In genomic region chr4:102799816-102800215, GRCh38 we compare ENCODE assay signal across 17 cellular contexts.
"Had no signal": no experiment of that assay in that cellular context is flagged by ENCODE, and none has a peak within 500 bp of the region (broad histone marks: within the 10 kb centered on the region; RNA-seq: fewer than 3 reads in every experiment).

No MANE protein-coding gene starts in this region.

- H3K27ac ChIP-seq: esophagus squamous epithelium, prostate gland, right lobe of liver, suprapubic skin, upper lobe of right lung had no signal

- H3K27ac Mint-ChIP-seq: nephron had no signal

- H3K27me3 ChIP-seq: dorsolateral prefrontal cortex, esophagus squamous epithelium, right lobe of liver, suprapubic skin, upper lobe of right lung had no signal

- ATAC-seq: left cardiac atrium, right lobe of liver, upper lobe of right lung had no signal

- H3K9me3 ChIP-seq: esophagus squamous epithelium, prostate gland, right lobe of liver, suprapubic skin, upper lobe of right lung had no signal

- H3K27me3 Mint-ChIP-seq: activated naive CD4-positive, alpha-beta T cell treated with anti-CD3 and anti-CD28 coated beads, Interleukin-2, amount 50 U/mL, for 24 hours had no signal

- H3K9me3 Mint-ChIP-seq: activated naive CD4-positive, alpha-beta T cell treated with anti-CD3 and anti-CD28 coated beads, Interleukin-2, amount 50 U/mL, for 24 hours; immature natural killer cell; nephron had no signal

- DNase-seq: activated T-cell treated with anti-CD3 and anti-CD28 coated beads, Interleukin-2, amount 50 U/mL, for 1 hour; amygdala; dorsolateral prefrontal cortex; esophagus squamous epithelium; immature natural killer cell; left cardiac atrium; occipital lobe; right lobe of liver; stimulated activated CD4-positive, alpha-beta T cell treated with anti-CD3 and anti-CD28 coated beads, Interleukin-12 subunit alpha, Interleukin-12 subunit beta, amount 100 ng/mL, for 4 hours; stimulated activated naive CD4-positive, alpha-beta T cell; T-helper 2 cell; upper lobe of right lung had no signal

- H3K4me1 Mint-ChIP-seq: nephron had no signal

- H3K4me1 ChIP-seq: esophagus squamous epithelium, prostate gland, right lobe of liver, suprapubic skin, upper lobe of right lung had no signal

- H3K4me3 Mint-ChIP-seq: activated naive CD4-positive, alpha-beta T cell treated with anti-CD3 and anti-CD28 coated beads, Interleukin-2, amount 50 U/mL, for 24 hours; immature natural killer cell; nephron had no signal

- H3K4me3 ChIP-seq: dorsolateral prefrontal cortex, esophagus squamous epithelium, lung, prostate gland, right lobe of liver, suprapubic skin, upper lobe of right lung had no signal

- H3K36me3 ChIP-seq: prostate gland had no signal
